ENCODE assay signal across 8 cellular contexts in the genomic region with DNA sequence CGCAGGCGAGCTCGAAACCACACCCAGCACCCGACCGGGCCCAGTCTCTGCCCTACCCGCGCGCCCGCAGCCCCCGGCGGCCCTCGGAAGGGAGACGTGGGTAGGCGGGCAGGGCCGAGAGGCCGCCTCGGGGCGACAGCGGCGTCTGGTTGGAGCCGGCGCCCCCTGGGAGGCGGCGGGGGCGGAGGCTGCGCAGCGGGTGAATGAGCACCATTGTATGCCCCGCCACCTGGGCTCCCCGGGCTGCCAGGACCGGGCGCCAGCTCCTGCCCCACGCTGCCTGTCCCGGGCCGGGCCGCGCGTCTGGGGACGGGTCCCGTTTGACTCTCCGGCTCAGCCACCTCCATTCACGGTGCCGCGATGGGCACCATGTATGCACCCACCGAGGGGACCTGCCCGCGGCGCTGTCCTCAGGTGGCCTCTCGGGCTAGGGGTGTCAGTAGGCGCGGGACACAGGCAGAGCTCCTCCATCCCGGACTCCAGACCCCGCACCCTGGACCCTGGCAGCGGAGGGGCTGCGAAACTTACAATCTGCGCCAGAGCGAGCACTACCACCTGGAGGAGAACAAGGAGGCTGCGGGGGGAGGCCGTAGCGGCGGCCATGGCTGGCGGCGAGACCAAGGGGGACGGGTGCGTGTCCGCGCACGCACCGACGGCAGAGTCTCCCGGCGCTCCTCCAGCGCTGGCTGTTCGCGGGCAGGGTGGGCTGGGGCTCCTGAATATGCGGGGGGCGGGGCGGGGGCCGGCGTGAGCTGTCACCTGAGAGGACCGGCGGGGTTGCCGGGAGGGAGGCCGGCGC. TPM values are rescaled to one million over a fixed set of nuclear protein-coding genes. Genes with fewer than 3 reads are reported as not detected.
DNase-seq lines count a peak whose midpoint lies in the region; ATAC-seq, FAIRE-seq and TF ChIP-seq lines count a peak whose summit lies in the region.

A gene (minus strand): TSS at position 692 of the 799 bp plus-strand sequence. CDS start 89 bp downstream, at position 603.

- no peak within 1 kb of the TSS for H3K27ac ChIP-seq in RWPE2 (ENCODE audit: poor library complexity, severe bottlenecking)

- intact Hi-C loops in left cardiac atrium (cut with DNase I): loop anchor here in 1 of 2 donors (5.0 kb wide), 1 partner anchor 164 kb away; no protein-coding TSS in a partner anchor

- peak within 1 kb of the TSS; percentile 37 for H3K4me3 ChIP-seq in RWPE2 (ENCODE audit: severe bottlenecking)

- DNase-seq in NCI-H1694 (lab: John Stamatoyannopoulos, UW) (peak; percentile 15), NCI-H1694 treated with DMSO at 0.1 percent for 48 hours (lab: John Stamatoyannopoulos, UW) (no peak), RWPE2 (ENCODE audit: low spot score) (no peak), left cardiac atrium (peak; percentile 45), pons (ENCODE audit: low spot score) (peak; percentile 87), urothelium cell line (ENCODE audit: low spot score) (peak; percentile 86)
- DNase-seq in activated naive CD4-positive, alpha-beta T cell treated with anti-CD3 and anti-CD28 coated beads, Interleukin-2, amount 50 U/mL, for 16 hours: peak; percentile 61

- TF ChIP-seq CTCF in RWPE2 (IDR thresholded peaks at IDR 0.05; ENCODE audit: poor library complexity, severe bottlenecking): no peak

- peak; percentile 35 for FAIRE-seq in urothelium cell line (lab: Jason Lieb, UNC)

- ATAC-seq in RWPE2 (ENCODE audit: low read depth) (peak; percentile 63), left cardiac atrium (peak; percentile 42 to 46), GM18519 (IDR thresholded peaks at IDR 0.05; ENCODE audit: low FRiP score, unreplicated experiment) (no peak)

- H3K27me3 ChIP-seq in RWPE2 (ENCODE audit: insufficient read depth, poor library complexity, severe bottlenecking): peaks cover 24% of the 10 kb centered on the region

- no peaks in the 10 kb centered on the region for H3K36me3 ChIP-seq in RWPE2 (ENCODE audit: low read depth)

- no peaks in the 10 kb centered on the region for H3K9me3 ChIP-seq in RWPE2 (ENCODE audit: severe bottlenecking)

- no peaks in the 10 kb centered on the region for H3K4me1 ChIP-seq in RWPE2 (ENCODE audit: insufficient read depth, poor library complexity, severe bottlenecking)

RNA-seq across cellular contexts. Expression of the gene that starts here (rescaled TPM):
- total RNA-seq in left cardiac atrium: 1 to 10 TPM in 1 of 2 donors, under 1 TPM in 1; 0.53 to 1.2 TPM

Comparison
In these comparisons a context has a peak if more than half of its experiments do, and no peak if none do; other contexts are left out.
1. DNase-seq: peak in NCI-H1694 (single experiment), activated naive CD4-positive, alpha-beta T cell treated with anti-CD3 and anti-CD28 coated beads, Interleukin-2, amount 50 U/mL, for 16 hours (single experiment), left cardiac atrium (single experiment), pons (single experiment) and urothelium cell line (single experiment); none in NCI-H1694 treated with DMSO at 0.1 percent for 48 hours (single experiment) and RWPE2 (single experiment).